16 cellular contexts compared by ENCODE assay signal in the genomic region with DNA sequence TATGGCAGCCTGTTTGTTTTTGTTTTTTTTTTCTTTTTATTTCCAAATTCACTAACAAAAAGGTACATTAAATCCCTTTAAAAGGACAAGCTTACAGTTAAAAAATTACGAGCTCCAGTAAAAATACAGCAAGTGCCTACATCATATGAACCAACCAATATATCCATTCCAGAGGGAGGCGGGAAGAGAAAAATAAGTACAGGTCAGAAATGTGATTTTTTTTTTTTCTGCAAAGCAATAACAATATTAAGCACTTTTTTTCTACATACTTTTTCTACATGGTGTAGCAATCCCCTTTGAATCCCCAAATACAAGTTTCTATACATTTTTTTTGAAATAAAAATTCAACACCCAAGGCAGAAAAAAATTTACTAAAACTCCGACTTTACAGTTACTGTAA.
"Had no signal": no experiment of that assay in that cellular context is flagged by ENCODE, and none has a peak within 500 bp of the region (broad histone marks: within the 10 kb centered on the region; RNA-seq: fewer than 3 reads in every experiment).

No MANE protein-coding gene starts in this region.

- H3K9me3 ChIP-seq: heart right ventricle, neutrophil, psoas muscle, sigmoid colon had no signal

- H3K27me3 Mint-ChIP-seq: stimulated activated naive B cell treated with anti-CD40 and anti-IgM and Interleukin-4, amounts not matched to agents 10 μg/mL and 1 μg/mL and 100 μg/mL, for 72 hours; type B pancreatic cell had no signal

- H3K4me1 Mint-ChIP-seq: naive B cell; stimulated activated naive B cell treated with anti-CD40 and anti-IgM and Interleukin-4, amounts not matched to agents 10 μg/mL and 1 μg/mL and 100 μg/mL, for 72 hours had no signal

- H3K27me3 ChIP-seq: sigmoid colon had no signal

- H3K36me3 Mint-ChIP-seq: naive B cell; stimulated activated naive B cell treated with anti-CD40 and anti-IgM and Interleukin-4, amounts not matched to agents 10 μg/mL and 1 μg/mL and 100 μg/mL, for 72 hours had no signal

- H3K4me1 ChIP-seq: heart right ventricle, psoas muscle, sigmoid colon had no signal

- H3K36me3 ChIP-seq: neutrophil, sigmoid colon had no signal

- DNase-seq: effector CD4-positive, alpha-beta T cell; foreskin melanocyte; heart right ventricle; hypothalamus; kidney glomerular epithelial cell; mesendoderm; naive B cell; psoas muscle; stimulated activated CD4-positive, alpha-beta T cell treated with anti-CD3 and anti-CD28 coated beads, Interleukin-2, amount 100 ng/mL, for 24 hours; stimulated activated CD4-positive, alpha-beta T cell treated with anti-CD3 and anti-CD28 coated beads, Interleukin-4, amount 100 ng/mL, for 4 hours; stimulated activated naive B cell treated with anti-CD40 and anti-IgM and Interleukin-4, amounts not matched to agents 10 μg/mL and 1 μg/mL and 100 μg/mL, for 72 hours had no signal

- H3K27ac Mint-ChIP-seq: naive B cell; stimulated activated naive B cell treated with anti-CD40 and anti-IgM and Interleukin-4, amounts not matched to agents 10 μg/mL and 1 μg/mL and 100 μg/mL, for 72 hours; type B pancreatic cell had no signal

- H3K9me3 Mint-ChIP-seq: type B pancreatic cell had no signal

- H3K4me3 ChIP-seq: coronary artery, heart right ventricle, psoas muscle, sigmoid colon, skin epidermis had no signal

- H3K27ac ChIP-seq: coronary artery, heart right ventricle, neutrophil, psoas muscle, sigmoid colon, skin epidermis had no signal

- H3K4me3 Mint-ChIP-seq: naive B cell; stimulated activated naive B cell treated with anti-CD40 and anti-IgM and Interleukin-4, amounts not matched to agents 10 μg/mL and 1 μg/mL and 100 μg/mL, for 72 hours; type B pancreatic cell had no signal

- ATAC-seq: heart right ventricle; psoas muscle; stimulated activated naive B cell treated with anti-CD40 and anti-IgM and Interleukin-4, amounts not matched to agents 10 μg/mL and 1 μg/mL and 100 μg/mL, for 72 hours had no signal
